Comparison of ENCODE assay signal across 8 cellular contexts in genomic region chrX:41180194-41180902, GRCh38.
DNase-seq lines count a peak whose midpoint lies in the region; ATAC-seq, FAIRE-seq and TF ChIP-seq lines count a peak whose summit lies in the region.

No MANE protein-coding gene starts in this region.

- H3K9me3 ChIP-seq in astrocyte (ENCODE audit: insufficient read depth, low read depth, low read length), result no peaks in the 10 kb centered on the region

- FAIRE-seq in astrocyte (lab: Jason Lieb, UNC), result peak; percentile 96

- TF ChIP-seq POLR2A in lower leg skin (IDR thresholded peaks at IDR 0.05), result no peak

- H3K4me3 ChIP-seq in astrocyte (ENCODE audit: insufficient read depth, low read depth, low read length), result no peak overlapping the region
- no peak overlapping the region for H3K4me3 ChIP-seq in lower leg skin (ENCODE audit: low read depth, poor library complexity, severe bottlenecking)

- CTCF ChIA-PET in T-cell (lab: Charles Lee), result interaction anchor here (0.6 to 1.8 kb wide), 26 partner anchors 8 to 1622 kb away, joined by 3 to 12 read pairs (median 4); partner anchors contain the start of gene USP9X (in 1 of the 2)

- H3K27me3 ChIP-seq in astrocyte (ENCODE audit: insufficient read depth, low read length), result no peaks in the 10 kb centered on the region

- H3K36me3 ChIP-seq in astrocyte (ENCODE audit: insufficient read depth, low read length), result peaks cover 4% of the 10 kb centered on the region

- H2AFZ ChIP-seq in astrocyte (ENCODE audit: low read depth, low read length), result no peak overlapping the region

- no peak overlapping the region for H3K4me3 Mint-ChIP-seq in T-cell
- no peak overlapping the region for H3K4me3 Mint-ChIP-seq in astrocyte (ENCODE audit: unreplicated experiment)

- ATAC-seq in GM21526 (IDR thresholded peaks at IDR 0.05; ENCODE audit: low FRiP score, unreplicated experiment) (peak; percentile 53), T-cell (replicated peaks in 1 of 4) (peak; percentile 66 to 73 (median 68))

- no peak overlapping the region for H3K27ac ChIP-seq in astrocyte (ENCODE audit: low read depth, low read length)

- H3K9me3 Mint-ChIP-seq in T-cell (no peaks in the 10 kb centered on the region), astrocyte (ENCODE audit: unreplicated experiment) (no peaks in the 10 kb centered on the region)

- H3K4me1 Mint-ChIP-seq in T-cell (peaks cover 39 to 53% (median 46%) of the 10 kb centered on the region in 3 donors), astrocyte (ENCODE audit: low read depth, unreplicated experiment) (peaks cover 3% of the 10 kb centered on the region)

- intact Hi-C loops in lower leg skin (cut with DNase I; ENCODE audit: low total_unique reads), result no loop called here

- DNase-seq in ELF-1 (ENCODE audit: low read depth, low spot score), result peak; percentile 60
- DNase-seq in M059J (ENCODE audit: low read depth), result peak; percentile 68
- DNase-seq in T-cell, result peak; percentile 5 to 64 (median 37)
- DNase-seq in astrocyte (ENCODE audit: low read depth), result peak; percentile 42
- DNase-seq in iPS-NIHi7 (ENCODE audit: extremely low spot score), result peak; percentile 57
- DNase-seq in stimulated activated CD4-positive, alpha-beta T cell treated with anti-CD3 and anti-CD28 coated beads, Interleukin-1b, Interleukin-23, amount 100 ng/mL, for 4 hours (ENCODE audit: low read depth in 2 of 2), result peak; percentile 10 to 20
- no peak for DNase-seq in lower leg skin (ENCODE audit: low spot score in 2 of 2)

- H3K79me2 ChIP-seq in astrocyte (ENCODE audit: insufficient read depth, low read length), result peaks cover 27% of the 10 kb centered on the region

- H3K4me2 ChIP-seq in astrocyte (ENCODE audit: low read length), result no peak overlapping the region

- peak overlapping the region; percentile 61 to 80 for H3K27ac Mint-ChIP-seq in T-cell
- no peak overlapping the region for H3K27ac Mint-ChIP-seq in astrocyte (ENCODE audit: unreplicated experiment)

- no peaks in the 10 kb centered on the region for H3K27me3 Mint-ChIP-seq in T-cell
- H3K27me3 Mint-ChIP-seq in astrocyte (ENCODE audit: low read depth, unreplicated experiment), result no peaks in the 10 kb centered on the region

- peak; percentile 59 for TF ChIP-seq CTCF in astrocyte (IDR thresholded peaks at IDR 0.05; ENCODE audit: insufficient read depth, low read depth, low read length)
- no peak for TF ChIP-seq CTCF in lower leg skin (IDR thresholded peaks at IDR 0.05)

- H3K9ac ChIP-seq in astrocyte (ENCODE audit: low read length), result no peak overlapping the region

- POLR2A ChIA-PET in T-cell (lab: Charles Lee), result interaction anchor here (0.6 to 1.3 kb wide), 8 partner anchors 9 to 529 kb away, joined by 3 to 5 read pairs (median 4); no protein-coding TSS in a partner anchor

- no peaks in the 10 kb centered on the region for H3K4me1 ChIP-seq in astrocyte (ENCODE audit: insufficient read depth, low read length)

- WGBS in lower leg skin, 2 donors, result 34 to 43% methylated on average over 5 of the region's 5 CpGs

- H4K20me1 ChIP-seq in astrocyte (ENCODE audit: insufficient read depth, low read length), result peaks cover 33% of the 10 kb centered on the region

- H3K36me3 Mint-ChIP-seq in T-cell, result peaks cover 16% of the 10 kb centered on the region
- no peaks in the 10 kb centered on the region for H3K36me3 Mint-ChIP-seq in astrocyte (ENCODE audit: low read depth, unreplicated experiment)

Comparison
In these comparisons a context has a peak if more than half of its experiments do, and no peak if none do; other contexts are left out.
1. DNase-seq: peak in ELF-1 (single experiment), M059J (single experiment), T-cell (34 of 34), astrocyte (single experiment), iPS-NIHi7 (single experiment) and stimulated activated CD4-positive, alpha-beta T cell treated with anti-CD3 and anti-CD28 coated beads, Interleukin-1b, Interleukin-23, amount 100 ng/mL, for 4 hours (2 of 2); none in lower leg skin (0 of 2).